1 cellular context compared by ENCODE assay signal in the genomic region with DNA sequence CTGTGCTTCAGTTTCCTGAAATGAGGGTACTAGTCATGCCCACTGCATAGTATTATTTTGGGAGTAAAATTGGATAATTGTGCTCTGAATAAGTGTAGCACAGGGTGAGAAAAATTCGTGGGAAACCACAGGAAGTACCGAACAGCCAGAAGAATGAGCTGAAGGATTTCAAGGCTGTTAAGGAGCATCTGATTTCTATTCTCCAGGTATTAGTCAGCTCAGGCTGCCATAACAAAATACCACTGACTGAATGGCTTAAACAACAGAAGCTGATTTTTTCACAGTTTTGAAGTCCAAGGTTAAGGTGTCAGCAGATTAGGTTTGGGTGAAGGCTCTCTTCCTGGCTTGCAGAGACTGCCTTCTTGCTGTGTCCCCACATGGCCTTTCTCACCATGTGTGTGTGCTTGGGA.
TF ChIP-seq lines count a peak whose summit lies in the region.

No MANE protein-coding gene starts in this region.

TF ChIP-seq in H1, 55 proteins besides CTCF, POLR2A, EP300 and RAD21:
- TF ChIP-seq KDM1A (IDR thresholded peaks at IDR 0.05; ENCODE audit: borderline replicate concordance, low read length) (no peak), KDM4A (IDR thresholded peaks at IDR 0.05; ENCODE audit: low read depth, low read length, severe bottlenecking) (no peak), EZH2 (IDR thresholded peaks at IDR 0.05; ENCODE audit: low read depth, low read length, severe bottlenecking) (no peak), RFX5 (IDR thresholded peaks at IDR 0.05; ENCODE audit: borderline replicate concordance, low read depth, low read length) (no peak), CBX5 (IDR thresholded peaks at IDR 0.05; ENCODE audit: low read depth, low read length) (no peak), JUND (IDR thresholded peaks at IDR 0.05; ENCODE audit: low read length) (no peak), PHF8 (conservative IDR thresholded peaks at IDR 0.05; ENCODE audit: low read depth, low read length) (no peak), JUN (IDR thresholded peaks at IDR 0.05; ENCODE audit: low read depth, low read length) (no peak), RNF2 (IDR thresholded peaks at IDR 0.05; ENCODE audit: borderline replicate concordance, low read depth, low read length, missing control alignments, poor library complexity, severe bottlenecking) (no peak), NANOG (IDR thresholded peaks at IDR 0.05; ENCODE audit: insufficient read depth, low read depth, low read length, poor library complexity, severe bottlenecking) (no peak), HDAC6 (IDR thresholded peaks at IDR 0.05; ENCODE audit: low read depth, low read length) (no peak), CEBPB (IDR thresholded peaks at IDR 0.05; ENCODE audit: low read depth, low read length) (no peak), NRF1 (IDR thresholded peaks at IDR 0.05; ENCODE audit: low read depth, low read length) (no peak)
